ENCODE assay signal across 34 cellular contexts in the genomic region with DNA sequence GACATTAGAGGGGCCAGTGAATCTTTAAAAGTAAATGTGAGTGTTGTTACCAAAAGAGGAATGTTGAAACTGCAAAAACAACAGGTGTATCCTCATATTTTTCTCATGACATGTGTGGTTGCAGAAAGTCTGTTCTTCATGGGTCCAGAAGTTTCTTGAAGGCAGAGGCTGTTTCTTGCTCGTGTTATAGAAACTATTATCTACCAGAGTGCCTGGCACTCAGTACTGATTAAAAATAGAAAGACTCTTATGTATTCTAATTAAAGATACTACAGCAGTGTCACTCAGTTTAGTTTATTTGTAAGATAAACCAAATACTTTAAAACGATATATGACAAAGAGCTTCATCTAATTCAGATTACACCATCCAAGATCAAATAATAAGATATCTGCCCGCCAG.
"Had no signal": no experiment of that assay in that cellular context is flagged by ENCODE, and none has a peak within 500 bp of the region (broad histone marks: within the 10 kb centered on the region; RNA-seq: fewer than 3 reads in every experiment).

No MANE protein-coding gene starts in this region.

- H3K9me3 ChIP-seq: MG63 had no signal

- H3K27me3 ChIP-seq: MG63 had no signal

- H3K4me3 ChIP-seq: MG63 had no signal

- DNase-seq: Karpas-422, Kasumi-1, MG63, MV-4-11, NCI-H1048, NCI-H1092, NCI-H1092 treated with DMSO at 0.1 percent for 48 hours, NCI-H1105, NCI-H1105 treated with DMSO at 0.1 percent for 48 hours, NCI-H1417, NCI-H1417 treated with DMSO at 0.1 percent for 48 hours, NCI-H1436, NCI-H1436 treated with DMSO at 0.1 percent for 48 hours, NCI-H146, NCI-H1694, NCI-H1694 treated with DMSO at 0.1 percent for 48 hours, NCI-H187, NCI-H187 treated with DMSO at 0.1 percent for 48 hours, NCI-H1930, NCI-H2029, NCI-H2029 treated with DMSO at 0.1 percent for 48 hours, NCI-H2081, NCI-H2081 treated with DMSO at 0.1 percent for 48 hours, NCI-H2107, NCI-H2171, NCI-H2171 treated with DMSO at 0.1 percent for 48 hours, NCI-H2227 treated with DMSO at 0.1 percent for 48 hours, NCI-H226, NCI-H345, NCI-H446, NCI-H446 treated with DMSO at 0.1 percent for 48 hours, NCI-H510A, NCI-H510A treated with DMSO at 0.1 percent for 48 hours, NCI-H524 had no signal

- H3K36me3 ChIP-seq: MG63 had no signal
